In the genomic region with DNA sequence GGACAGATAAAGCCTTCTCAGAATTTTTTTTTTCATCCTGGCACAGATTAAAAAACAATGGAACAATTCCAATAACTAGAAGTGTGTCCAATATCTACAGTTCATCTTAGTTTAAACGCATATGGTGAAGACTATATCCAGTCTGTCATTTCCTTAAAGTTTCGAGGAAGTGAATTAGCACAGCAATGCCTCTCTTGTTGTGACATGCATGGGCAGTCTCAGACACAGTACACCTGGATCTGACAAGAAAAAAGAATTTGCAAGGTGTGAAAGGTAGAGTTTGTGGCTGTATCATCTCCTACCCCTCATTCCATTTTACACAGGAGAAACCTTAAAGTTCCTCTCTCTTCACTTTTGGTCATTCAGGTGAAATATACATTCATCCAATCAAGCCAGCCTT, we compare ENCODE assay signal across 23 cellular contexts.
"Had no signal": no experiment of that assay in that cellular context is flagged by ENCODE, and none has a peak within 500 bp of the region (broad histone marks: within the 10 kb centered on the region; RNA-seq: fewer than 3 reads in every experiment).

No MANE protein-coding gene starts in this region.

- H3K4me3 ChIP-seq: MG63, SJCRH30 had no signal

- H3K27me3 ChIP-seq: MG63, SJCRH30 had no signal

- DNase-seq: KBM-7, MG63, NCI-H1092, NCI-H1105 treated with DMSO at 0.1 percent for 48 hours, NCI-H1417 treated with DMSO at 0.1 percent for 48 hours, NCI-H146, NCI-H1694 treated with DMSO at 0.1 percent for 48 hours, NCI-H2029, NCI-H2081 treated with DMSO at 0.1 percent for 48 hours, NCI-H2171, NCI-H226, NCI-H446, NCI-H510A, NCI-H524 treated with DMSO at 0.1 percent for 48 hours, NCI-H69, NCI-H774, PC-3, SHP77 treated with DMSO at 0.1 percent for 48 hours, SJCRH30 had no signal

- H3K9me3 ChIP-seq: MG63, SJCRH30 had no signal

- ATAC-seq: Panc1, PC-3, Right ventricle myocardium inferior, SK-N-SH treated with all-trans-retinoic acid at 6 μM for 48 hours had no signal

- H3K27ac ChIP-seq: RWPE1, SJCRH30 had no signal

- H3K36me3 ChIP-seq: MG63, SJCRH30 had no signal

- H3K4me1 ChIP-seq: SJCRH30 had no signal
